ENCODE assay signal across 21 cellular contexts in the genomic region with DNA sequence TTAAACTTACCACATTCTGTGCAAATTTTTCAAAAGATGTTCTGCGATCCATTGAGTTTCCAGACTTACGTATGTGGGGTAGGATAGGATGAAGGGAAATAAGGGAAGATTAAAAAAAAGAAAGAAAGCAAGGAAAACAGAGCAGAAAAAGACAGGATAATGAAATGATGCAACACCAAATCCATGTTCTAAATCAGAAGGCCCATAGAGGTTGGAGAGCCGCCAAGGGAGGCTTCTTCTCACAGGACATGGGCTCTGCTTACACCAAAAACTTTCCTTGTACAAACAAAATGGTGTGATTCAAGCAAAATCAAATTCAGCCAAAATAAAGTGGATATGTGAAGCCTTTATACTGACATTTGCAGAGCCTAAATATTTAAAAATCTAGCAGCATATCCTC.
A peak's percentile ranks its signal among the peaks of the same experiment; 100 is the strongest.
DNase-seq lines count a peak whose midpoint lies in the region; FAIRE-seq and TF ChIP-seq lines count a peak whose summit lies in the region.
"Had no signal": no experiment of that assay in that cellular context is flagged by ENCODE, and none has a peak within 500 bp of the region (broad histone marks: within the 10 kb centered on the region; RNA-seq: fewer than 3 reads in every experiment).

No MANE protein-coding gene starts in this region.

- H3K9me3 ChIP-seq in breast epithelium (no peaks in the 10 kb centered on the region), astrocyte (ENCODE audit: insufficient read depth, low read depth, low read length) (no peaks in the 10 kb centered on the region)
- H3K9me3 ChIP-seq: SJSA1 had no signal

- BruUV-seq in MCF 10A (replicated peaks; lab: Mats Ljungman, UMichigan): no TSS peak

- H3K4me2 ChIP-seq in astrocyte (ENCODE audit: low read length): no peak overlapping the region
- H3K4me2 ChIP-seq: GM23338 had no signal

- H3K4me3 Mint-ChIP-seq in MCF 10A (ENCODE audit: unreplicated experiment) (no peak overlapping the region), astrocyte (ENCODE audit: unreplicated experiment) (no peak overlapping the region)
- H3K4me3 Mint-ChIP-seq: CD4-positive, CD25-positive, alpha-beta regulatory T cell; GM23338 had no signal

- no peaks in the 10 kb centered on the region for H3K79me2 ChIP-seq in astrocyte (ENCODE audit: insufficient read depth, low read length)

- H3K27ac Mint-ChIP-seq in MCF 10A (ENCODE audit: low read depth, unreplicated experiment): peak overlapping the region; percentile 36
- H3K27ac Mint-ChIP-seq in astrocyte (ENCODE audit: unreplicated experiment): peak overlapping the region; percentile 42
- H3K27ac Mint-ChIP-seq: CD4-positive, CD25-positive, alpha-beta regulatory T cell; GM23338 had no signal

- H2AFZ ChIP-seq in astrocyte (ENCODE audit: low read depth, low read length): no peak overlapping the region
- H2AFZ ChIP-seq: GM23338 had no signal

- H3K36me3 Mint-ChIP-seq in MCF 10A (ENCODE audit: insufficient read depth, unreplicated experiment): peaks cover 7% of the 10 kb centered on the region
- no peaks in the 10 kb centered on the region for H3K36me3 Mint-ChIP-seq in astrocyte (ENCODE audit: low read depth, unreplicated experiment)
- H3K36me3 Mint-ChIP-seq: CD4-positive, CD25-positive, alpha-beta regulatory T cell had no signal

- H3K27me3 ChIP-seq in breast epithelium (no peaks in the 10 kb centered on the region), astrocyte (ENCODE audit: insufficient read depth, low read length) (no peaks in the 10 kb centered on the region)
- H3K27me3 ChIP-seq: SJSA1 had no signal

- DNase-seq in MCF 10A (ENCODE audit: unreplicated experiment) (peak; percentile 93), breast epithelium (ENCODE audit: low spot score in 2 of 2) (no peak), astrocyte (ENCODE audit: low read depth) (no peak), fibroblast of the aortic adventitia (ENCODE audit: low read depth) (peak; percentile 47), stromal cell of bone marrow (ENCODE audit: low read depth) (peak; percentile 46), NCI-H82 treated with DMSO at 0.1 percent for 48 hours (lab: John Stamatoyannopoulos, UW; ENCODE audit: unreplicated experiment) (no peak), erythroblast (lab: John Stamatoyannopoulos, UW) (no peak)
- no peak for DNase-seq in stimulated activated CD4-positive, alpha-beta T cell treated with anti-CD3 and anti-CD28 coated beads, Interleukin-2, amount 100 ng/mL, for 48 hours
- DNase-seq: 8988T; AML-193; CD4-positive, CD25-positive, alpha-beta regulatory T cell; DND-41; KBM-7; NCI-H1105 treated with DMSO at 0.1 percent for 48 hours; NCI-H187; NCI-H446 treated with DMSO at 0.1 percent for 48 hours; NCI-H774 had no signal

- TF ChIP-seq POLR2A in breast epithelium (IDR thresholded peaks at IDR 0.05) (no peak), erythroblast (IDR thresholded peaks at IDR 0.05; ENCODE audit: low read length) (no peak)

- no peak for TF ChIP-seq CTCF in MCF 10A (IDR thresholded peaks at IDR 0.05; ENCODE audit: unreplicated experiment)
- no peak for TF ChIP-seq CTCF in breast epithelium (IDR thresholded peaks at IDR 0.05)
- no peak for TF ChIP-seq CTCF in astrocyte (IDR thresholded peaks at IDR 0.05; ENCODE audit: insufficient read depth, low read depth, low read length)
- no peak for TF ChIP-seq CTCF in fibroblast of the aortic adventitia (IDR thresholded peaks at IDR 0.05; ENCODE audit: insufficient read depth, low read length)

- H3K27ac ChIP-seq in breast epithelium: no peak overlapping the region
- no peak overlapping the region for H3K27ac ChIP-seq in astrocyte (ENCODE audit: low read depth, low read length)
- H3K27ac ChIP-seq: HL-60, SJSA1 had no signal

- no peaks in the 10 kb centered on the region for H4K20me1 ChIP-seq in astrocyte (ENCODE audit: insufficient read depth, low read length)

- H3K4me3 ChIP-seq in breast epithelium (no peak overlapping the region), astrocyte (ENCODE audit: insufficient read depth, low read depth, low read length) (no peak overlapping the region), fibroblast of the aortic adventitia (ENCODE audit: low read depth, low read length) (no peak overlapping the region)
- H3K4me3 ChIP-seq: GM23338, SJSA1 had no signal

- H3K9me3 Mint-ChIP-seq in MCF 10A (ENCODE audit: unreplicated experiment) (no peaks in the 10 kb centered on the region), astrocyte (ENCODE audit: unreplicated experiment) (no peaks in the 10 kb centered on the region)
- H3K9me3 Mint-ChIP-seq: GM23338 had no signal

- POLR2A ChIA-PET in MCF 10A (lab: Yijun Ruan, JAX): no interaction called here

- H3K4me1 Mint-ChIP-seq in MCF 10A (ENCODE audit: insufficient read depth, unreplicated experiment) (peaks cover 49% of the 10 kb centered on the region), astrocyte (ENCODE audit: low read depth, unreplicated experiment) (peaks cover 40% of the 10 kb centered on the region)
- H3K4me1 Mint-ChIP-seq: CD4-positive, CD25-positive, alpha-beta regulatory T cell; GM23338 had no signal

- H3K36me3 ChIP-seq in breast epithelium: no peaks in the 10 kb centered on the region
- no peaks in the 10 kb centered on the region for H3K36me3 ChIP-seq in astrocyte (ENCODE audit: insufficient read depth, low read length)
- H3K36me3 ChIP-seq: SJSA1 had no signal

- no peak overlapping the region for H3K9ac ChIP-seq in astrocyte (ENCODE audit: low read length)

- no peaks in the 10 kb centered on the region for H3K4me1 ChIP-seq in breast epithelium
- H3K4me1 ChIP-seq in astrocyte (ENCODE audit: insufficient read depth, low read length): peaks cover 15% of the 10 kb centered on the region

- CTCF ChIA-PET in MCF 10A (lab: Yijun Ruan, JAX): interaction anchor here (0.6 to 1.3 kb wide), 2 partner anchors 29 to 838 kb away, joined by 4 to 7 read pairs; no protein-coding TSS in a partner anchor

- peak; percentile 23 for FAIRE-seq in astrocyte (lab: Jason Lieb, UNC)
- FAIRE-seq: D721Med had no signal

- intact Hi-C loops in MCF 10A (cut with micrococcal nuclease): loop anchor here (10.0 kb wide), 1 partner anchor 793 kb away; no protein-coding TSS in a partner anchor
- intact Hi-C loops in breast epithelium (cut with DNase I; ENCODE audit: low total_unique reads): no loop called here

- H3K27me3 Mint-ChIP-seq in MCF 10A (ENCODE audit: insufficient read depth, unreplicated experiment): no peaks in the 10 kb centered on the region
- H3K27me3 Mint-ChIP-seq in astrocyte (ENCODE audit: low read depth, unreplicated experiment): no peaks in the 10 kb centered on the region
- H3K27me3 Mint-ChIP-seq: CD4-positive, CD25-positive, alpha-beta regulatory T cell had no signal

Comparison
In these comparisons a context has a peak if more than half of its experiments do, and no peak if none do; other contexts are left out.
1. DNase-seq: peak in MCF 10A (single experiment), fibroblast of the aortic adventitia (single experiment) and stromal cell of bone marrow (single experiment); none in breast epithelium (0 of 2), astrocyte (single experiment), NCI-H82 treated with DMSO at 0.1 percent for 48 hours (single experiment), stimulated activated CD4-positive, alpha-beta T cell treated with anti-CD3 and anti-CD28 coated beads, Interleukin-2, amount 100 ng/mL, for 48 hours (0 of 2) and erythroblast (0 of 2).